Comparison of ENCODE assay signal across 1 cellular context in the genomic region with DNA sequence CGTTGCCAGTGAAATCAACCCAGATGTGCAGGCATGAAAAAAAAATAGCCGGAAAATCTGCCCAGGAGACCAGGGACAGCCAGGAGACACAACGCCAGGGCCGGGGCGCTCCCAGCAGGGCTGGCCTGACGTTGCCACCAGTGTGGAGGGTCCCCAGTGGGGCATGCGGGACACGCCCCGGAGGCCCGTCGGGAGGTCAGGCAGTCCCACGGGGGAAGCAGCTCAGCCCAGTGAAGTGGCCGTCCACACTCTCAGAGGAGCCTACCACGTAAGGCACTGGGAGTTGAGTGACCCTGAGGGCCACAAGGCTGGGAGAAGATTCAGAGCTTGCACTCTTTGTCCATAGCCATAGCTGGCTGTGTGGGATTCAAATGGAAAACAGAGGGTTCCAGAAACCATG.
TF ChIP-seq lines count a peak whose summit lies in the region.

No MANE protein-coding gene starts in this region.

TF ChIP-seq in IMR-90, 13 proteins besides CTCF, POLR2A, EP300 and RAD21:
- TF ChIP-seq FOS (IDR thresholded peaks at IDR 0.05; ENCODE audit: low read depth, low read length): no peak
- no peak for TF ChIP-seq MAFK (IDR thresholded peaks at IDR 0.05; ENCODE audit: low read depth, low read length)
- TF ChIP-seq RCOR1 (IDR thresholded peaks at IDR 0.05; ENCODE audit: insufficient replicate concordance, low read length): no peak
- TF ChIP-seq, protein P1, sequence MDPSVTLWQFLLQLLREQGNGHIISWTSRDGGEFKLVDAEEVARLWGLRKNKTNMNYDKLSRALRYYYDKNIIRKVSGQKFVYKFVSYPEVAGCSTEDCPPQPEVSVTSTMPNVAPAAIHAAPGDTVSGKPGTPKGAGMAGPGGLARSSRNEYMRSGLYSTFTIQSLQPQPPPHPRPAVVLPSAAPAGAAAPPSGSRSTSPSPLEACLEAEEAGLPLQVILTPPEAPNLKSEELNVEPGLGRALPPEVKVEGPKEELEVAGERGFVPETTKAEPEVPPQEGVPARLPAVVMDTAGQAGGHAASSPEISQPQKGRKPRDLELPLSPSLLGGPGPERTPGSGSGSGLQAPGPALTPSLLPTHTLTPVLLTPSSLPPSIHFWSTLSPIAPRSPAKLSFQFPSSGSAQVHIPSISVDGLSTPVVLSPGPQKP (IDR thresholded peaks at IDR 0.05; ENCODE audit: borderline replicate concordance, low read depth, low read length): no peak
- TF ChIP-seq CHD1 (IDR thresholded peaks at IDR 0.05; ENCODE audit: low read depth, low read length): no peak
- TF ChIP-seq, protein P2, sequence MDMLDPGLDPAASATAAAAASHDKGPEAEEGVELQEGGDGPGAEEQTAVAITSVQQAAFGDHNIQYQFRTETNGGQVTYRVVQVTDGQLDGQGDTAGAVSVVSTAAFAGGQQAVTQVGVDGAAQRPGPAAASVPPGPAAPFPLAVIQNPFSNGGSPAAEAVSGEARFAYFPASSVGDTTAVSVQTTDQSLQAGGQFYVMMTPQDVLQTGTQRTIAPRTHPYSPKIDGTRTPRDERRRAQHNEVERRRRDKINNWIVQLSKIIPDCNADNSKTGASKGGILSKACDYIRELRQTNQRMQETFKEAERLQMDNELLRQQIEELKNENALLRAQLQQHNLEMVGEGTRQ (IDR thresholded peaks at IDR 0.05; ENCODE audit: low read depth, low read length): no peak
- TF ChIP-seq RFX5 (IDR thresholded peaks at IDR 0.05; ENCODE audit: low read depth, low read length): no peak
- TF ChIP-seq SMC3 (IDR thresholded peaks at IDR 0.05; ENCODE audit: low read depth, low read length): no peak
- no peak for TF ChIP-seq NFE2L2 (IDR thresholded peaks at IDR 0.05; ENCODE audit: low read depth, low read length)
- no peak for TF ChIP-seq BHLHE40 (IDR thresholded peaks at IDR 0.05; ENCODE audit: low read depth, low read length)
- no peak for TF ChIP-seq MXI1 (IDR thresholded peaks at IDR 0.05; ENCODE audit: borderline replicate concordance, low read depth, low read length)
- TF ChIP-seq MAZ (IDR thresholded peaks at IDR 0.05; ENCODE audit: borderline replicate concordance, low read depth, low read length): no peak
- TF ChIP-seq CEBPB (IDR thresholded peaks at IDR 0.05; ENCODE audit: low read depth, low read length): no peak
